28 cellular contexts compared by ENCODE assay signal in genomic region chr4:147236806-147237205, GRCh38.
"Had no signal": no experiment of that assay in that cellular context is flagged by ENCODE, and none has a peak within 500 bp of the region (broad histone marks: within the 10 kb centered on the region; RNA-seq: fewer than 3 reads in every experiment).

No MANE protein-coding gene starts in this region.

- H3K9me3 ChIP-seq: left lung, lower lobe of right lung, neutrophil, ovary, stomach, testis, thyroid gland, upper lobe of right lung had no signal

- H3K4me1 ChIP-seq: left lung, lower lobe of right lung, neural progenitor cell, stomach, testis, thyroid gland, upper lobe of right lung had no signal

- H3K27ac ChIP-seq: left lung, lower lobe of right lung, neural progenitor cell, neutrophil, ovary, skin epidermis, stomach, testis, thyroid gland, upper lobe of right lung had no signal

- H3K4me3 ChIP-seq: left lung, lower lobe of right lung, neural progenitor cell, ovary, skin epidermis, stomach, testis, thyroid gland, upper lobe of right lung had no signal

- H3K36me3 ChIP-seq: left lung, lower lobe of right lung, neural progenitor cell, neutrophil, ovary, stomach, thyroid gland, upper lobe of right lung had no signal

- H3K27me3 ChIP-seq: left lung, neural progenitor cell, neutrophil, ovary, stomach, testis, thyroid gland, upper lobe of right lung had no signal

- DNase-seq: hypothalamus; immature natural killer cell; kidney; left colon; left lung; lower lobe of right lung; mesendoderm; naive B cell; natural killer cell; nephron progenitor cell; occipital lobe; ovary; retina; right cardiac atrium; stimulated activated CD4-positive, alpha-beta T cell treated with anti-CD3 and anti-CD28 coated beads, Interleukin-12 subunit alpha, Interleukin-12 subunit beta, amount 100 ng/mL, for 4 hours; stimulated activated CD4-positive, alpha-beta T cell treated with anti-CD3 and anti-CD28 coated beads, Interleukin-15, amount 100 ng/mL, for 24 hours; stimulated activated CD4-positive, alpha-beta T cell treated with anti-CD3 and anti-CD28 coated beads, Interleukin-2, amount 100 ng/mL, for 24 hours; stimulated activated CD4-positive, alpha-beta T cell treated with anti-CD3 and anti-CD28 coated beads, Interleukin-4, amount 100 ng/mL, for 1 hour; stimulated activated naive B cell treated with anti-CD40 and anti-IgM and Interleukin-4, amounts not matched to agents 10 μg/mL and 1 μg/mL and 100 μg/mL, for 72 hours; stimulated activated naive CD8-positive, alpha-beta T cell treated with anti-CD3 and anti-CD28 coated beads, Interleukin-15, Interleukin-2, amounts not matched to agents 100 U/mL and 50 U/mL, for 24 hours; stomach; testis; thyroid gland; trophoblast cell; upper lobe of right lung had no signal
